18 cellular contexts compared by ENCODE assay signal in genomic region chr1:224252466-224252865, GRCh38.
DNase-seq lines count a peak whose midpoint lies in the region; ATAC-seq and TF ChIP-seq lines count a peak whose summit lies in the region.
"Had no signal": no experiment of that assay in that cellular context is flagged by ENCODE, and none has a peak within 500 bp of the region (broad histone marks: within the 10 kb centered on the region; RNA-seq: fewer than 3 reads in every experiment).

No MANE protein-coding gene starts in this region.

- H3K9me3 Mint-ChIP-seq in activated naive CD4-positive, alpha-beta T cell treated with anti-CD3 and anti-CD28 coated beads, Interleukin-2, amount 50 U/mL, for 24 hours, result no peaks in the 10 kb centered on the region
- no peaks in the 10 kb centered on the region for H3K9me3 Mint-ChIP-seq in natural killer cell
- H3K9me3 Mint-ChIP-seq: CD8-positive, alpha-beta T cell had no signal

- peaks cover 7% of the 10 kb centered on the region for H3K4me1 Mint-ChIP-seq in activated naive CD4-positive, alpha-beta T cell treated with anti-CD3 and anti-CD28 coated beads, Interleukin-2, amount 50 U/mL, for 24 hours
- H3K4me1 Mint-ChIP-seq in natural killer cell, result no peaks in the 10 kb centered on the region

- no peak overlapping the region for H2AFZ ChIP-seq in IMR-90 (replicated peaks; ENCODE audit: low read length, poor library complexity)
- H2AFZ ChIP-seq: PC-9 had no signal

- POLR2A ChIA-PET in IMR-90 (lab: Charles Lee; ENCODE audit: unreplicated experiment), result no interaction called here

- peaks cover 3% of the 10 kb centered on the region; the same call in 1 of the 2 replicates for H3K4me1 ChIP-seq in IMR-90 (ENCODE audit: control insufficient read depth, insufficient read depth, low read length)
- H3K4me1 ChIP-seq in subcutaneous abdominal adipose tissue (ENCODE audit: control insufficient read depth in 5 of 5, insufficient read depth in 5 of 5, low read length in 5 of 5), result peaks cover 0 to 15% (median 9%) of the 10 kb centered on the region in 5 donors
- H3K4me1 ChIP-seq in ovary (ENCODE audit: insufficient read depth), result no peaks in the 10 kb centered on the region

- H3K27me3 ChIP-seq in IMR-90 (ENCODE audit: control insufficient read depth, insufficient read depth, low read length) (no peaks in the 10 kb centered on the region), subcutaneous abdominal adipose tissue (ENCODE audit: control insufficient read depth in 5 of 5, insufficient read depth in 4 of 5, low read length in 5 of 5) (no peaks in the 10 kb centered on the region), ovary (no peaks in the 10 kb centered on the region)

- H2AK9ac ChIP-seq in IMR-90 (replicated peaks; ENCODE audit: low read depth, low read length, poor library complexity), result no peak overlapping the region

- no peak overlapping the region for H2AK5ac ChIP-seq in IMR-90 (ENCODE audit: low read depth, low read length)

- CTCF ChIA-PET in IMR-90 (lab: Yijun Ruan, JAX), result no interaction called here

- TF ChIP-seq CTCF in IMR-90 (conservative IDR thresholded peaks at IDR 0.05; ENCODE audit: low read depth, low read length), result no peak
- no peak for TF ChIP-seq CTCF in ovary (IDR thresholded peaks at IDR 0.05)
- TF ChIP-seq CTCF in natural killer cell (IDR thresholded peaks at IDR 0.05), result no peak

- no peaks in the 10 kb centered on the region for H4K20me1 ChIP-seq in IMR-90 (ENCODE audit: insufficient read depth, low read length)

- H3K4me3 Mint-ChIP-seq in activated naive CD4-positive, alpha-beta T cell treated with anti-CD3 and anti-CD28 coated beads, Interleukin-2, amount 50 U/mL, for 24 hours, result no peak overlapping the region
- no peak overlapping the region for H3K4me3 Mint-ChIP-seq in natural killer cell
- H3K4me3 Mint-ChIP-seq: CD8-positive, alpha-beta T cell had no signal

- TF ChIP-seq EP300 in ovary (IDR thresholded peaks at IDR 0.05), result no peak

- no peak overlapping the region for H3K4ac ChIP-seq in IMR-90 (ENCODE audit: low read depth, low read length)

- peaks cover 8% of the 10 kb centered on the region for H3K9me1 ChIP-seq in IMR-90 (ENCODE audit: insufficient read depth, low read length)

- TF ChIP-seq POLR2A in IMR-90 (IDR thresholded peaks at IDR 0.05; ENCODE audit: low read depth, low read length) (no peak), ovary (IDR thresholded peaks at IDR 0.05) (no peak)

- no peak overlapping the region for H3K23ac ChIP-seq in IMR-90 (ENCODE audit: low read depth, low read length)

- H3K79me1 ChIP-seq in IMR-90 (ENCODE audit: low read depth in 1 of 2, low read length in 2 of 2), result peaks cover 0 to 8% of the 10 kb centered on the region in 2 experiments; a peak in 1 of 4 replicates

- H3K9ac ChIP-seq in IMR-90 (ENCODE audit: low read depth, low read length) (no peak overlapping the region), subcutaneous abdominal adipose tissue (ENCODE audit: low read length in 5 of 5) (no peak overlapping the region)

- peak overlapping the region; percentile 10 for H3K27ac Mint-ChIP-seq in activated naive CD4-positive, alpha-beta T cell treated with anti-CD3 and anti-CD28 coated beads, Interleukin-2, amount 50 U/mL, for 24 hours
- H3K27ac Mint-ChIP-seq in natural killer cell, result no peak overlapping the region
- H3K27ac Mint-ChIP-seq: CD8-positive, alpha-beta T cell had no signal

- H3K14ac ChIP-seq in IMR-90 (replicated peaks; ENCODE audit: low read depth, low read length), result no peak overlapping the region

- H3K36me3 ChIP-seq in IMR-90 (ENCODE audit: control insufficient read depth, insufficient read depth, low read length) (peaks cover 12% of the 10 kb centered on the region), subcutaneous abdominal adipose tissue (ENCODE audit: control insufficient read depth in 5 of 5, insufficient read depth in 5 of 5, low read length in 5 of 5) (peaks cover 7 to 22% (median 18%) of the 10 kb centered on the region in 5 donors), ovary (no peaks in the 10 kb centered on the region)

- H3K4me3 ChIP-seq in IMR-90 (ENCODE audit: insufficient read depth, low read depth, low read length) (no peak overlapping the region), subcutaneous abdominal adipose tissue (ENCODE audit: low read depth in 1 of 5, low read length in 5 of 5) (no peak overlapping the region), ovary (no peak overlapping the region)
- H3K4me3 ChIP-seq: PC-9 had no signal

- intact Hi-C loops in IMR-90 (cut with micrococcal nuclease) (no loop called here), ovary (cut with DNase I) (no loop called here), natural killer cell (cut with micrococcal nuclease) (no loop called here)

- BruUV-seq in IMR-90 (replicated peaks; lab: Mats Ljungman, UMichigan), result no TSS peak

- H3K9me3 ChIP-seq in IMR-90 (ENCODE audit: control insufficient read depth, insufficient read depth, low read length), result no peaks in the 10 kb centered on the region
- H3K9me3 ChIP-seq in subcutaneous abdominal adipose tissue (ENCODE audit: control insufficient read depth in 5 of 5, low read length in 5 of 5), result no peaks in the 10 kb centered on the region
- H3K9me3 ChIP-seq in ovary, result no peaks in the 10 kb centered on the region

- in situ Hi-C loops in IMR-90 (cut with MboI; ENCODE audit: low sequenced_read_pairs), result no loop called here

- no peak overlapping the region for H3K56ac ChIP-seq in IMR-90 (ENCODE audit: extremely low read depth, insufficient read depth, low read length)

- dilution Hi-C loops in IMR-90 (cut with HindIII; ENCODE audit: low sequenced_read_pairs, unreplicated experiment), result no loop called here

- peak; percentile 65 for ATAC-seq in IMR-90 (ENCODE audit: low read depth)
- no peak for ATAC-seq in natural killer cell
- ATAC-seq: CD8-positive, alpha-beta T cell had no signal

- H3K27ac ChIP-seq in IMR-90 (ENCODE audit: insufficient read depth, low read length) (no peak overlapping the region), subcutaneous abdominal adipose tissue (ENCODE audit: low read depth, low read length) (peak overlapping the region; percentile 47), ovary (no peak overlapping the region)
- H3K27ac ChIP-seq: PC-9 had no signal

- no peak overlapping the region for H3K18ac ChIP-seq in IMR-90 (ENCODE audit: low read depth, low read length)

- no peak for TF ChIP-seq RAD21 in IMR-90 (IDR thresholded peaks at IDR 0.05; ENCODE audit: low read length)

- no peak for DNase-seq in activated naive CD4-positive, alpha-beta T cell treated with Interleukin-2 at 50 U/mL for 16 hours
- DNase-seq in IMR-90 (no peak), dermis blood vessel endothelial cell (peak; percentile 24), NCI-H226 (no peak), ovary (no peak), natural killer cell (no peak)
- DNase-seq: 8988T; CD8-positive, alpha-beta T cell; DMS 273 treated with DMSO at 0.1 percent for 48 hours; GOT3; Karpas-422; MM.1S; NCI-H1092 treated with DMSO at 0.1 percent for 48 hours; NCI-H1694; NCI-H524; PC-9 had no signal

- no peak overlapping the region for H2BK5ac ChIP-seq in IMR-90 (ENCODE audit: low read depth, low read length, poor library complexity, severe bottlenecking)

- no peak overlapping the region for H2BK20ac ChIP-seq in IMR-90 (ENCODE audit: low read depth, low read length)

- no peak overlapping the region for H4K91ac ChIP-seq in IMR-90 (ENCODE audit: insufficient read depth, low read depth, low read length)

- H3K27me3 Mint-ChIP-seq in activated naive CD4-positive, alpha-beta T cell treated with anti-CD3 and anti-CD28 coated beads, Interleukin-2, amount 50 U/mL, for 24 hours, result no peaks in the 10 kb centered on the region
- H3K27me3 Mint-ChIP-seq in natural killer cell (ENCODE audit: low read depth in 2 of 2), result no peaks in the 10 kb centered on the region

- H3K4me2 ChIP-seq in IMR-90 (ENCODE audit: low read depth, low read length), result no peak overlapping the region
- H3K4me2 ChIP-seq: PC-9 had no signal

- WGBS in IMR-90 (ENCODE audit: extremely low coverage in 2 of 2, insufficient read length in 1 of 2), 2 experiments, result no CpG with 5 or more reads among the region's 1 CpG
- 37 to 68% (median 49%) methylated on average over 1 of the region's 1 CpG for WGBS in ovary, 3 donors

- no peak overlapping the region for H2BK15ac ChIP-seq in IMR-90 (ENCODE audit: low read depth, low read length)

- H2BK120ac ChIP-seq in IMR-90 (ENCODE audit: low read depth, low read length), result no peak overlapping the region

- H3K36me3 Mint-ChIP-seq in activated naive CD4-positive, alpha-beta T cell treated with anti-CD3 and anti-CD28 coated beads, Interleukin-2, amount 50 U/mL, for 24 hours, result peaks cover 12% of the 10 kb centered on the region
- peaks cover 12% of the 10 kb centered on the region for H3K36me3 Mint-ChIP-seq in natural killer cell

- no peak overlapping the region for H4K8ac ChIP-seq in IMR-90 (ENCODE audit: low read depth in 2 of 2, low read length in 2 of 2)

- no peak overlapping the region for H4K5ac ChIP-seq in IMR-90 (ENCODE audit: low read depth, low read length)

TF ChIP-seq in IMR-90, 13 proteins besides CTCF, POLR2A, EP300 and RAD21 (continues in another document):
- no peak for TF ChIP-seq CEBPB (IDR thresholded peaks at IDR 0.05; ENCODE audit: low read depth, low read length)
- TF ChIP-seq MXI1 (IDR thresholded peaks at IDR 0.05; ENCODE audit: borderline replicate concordance, low read depth, low read length), result no peak
- no peak for TF ChIP-seq MAZ (IDR thresholded peaks at IDR 0.05; ENCODE audit: borderline replicate concordance, low read depth, low read length)
- TF ChIP-seq MAFK (IDR thresholded peaks at IDR 0.05; ENCODE audit: low read depth, low read length), result no peak
- no peak for TF ChIP-seq SMC3 (IDR thresholded peaks at IDR 0.05; ENCODE audit: low read depth, low read length)
- no peak for TF ChIP-seq USF2 (IDR thresholded peaks at IDR 0.05; ENCODE audit: low read depth, low read length)
- no peak for TF ChIP-seq RFX5 (IDR thresholded peaks at IDR 0.05; ENCODE audit: low read depth, low read length)
- no peak for TF ChIP-seq ELK1 (IDR thresholded peaks at IDR 0.05; ENCODE audit: borderline replicate concordance, low read depth, low read length)
